ENCODE assay signal across 9 cellular contexts in genomic region chr11:96241351-96241841, GRCh38.
A peak's percentile ranks its signal among the peaks of the same experiment; 100 is the strongest.
DNase-seq lines count a peak whose midpoint lies in the region; ATAC-seq, FAIRE-seq and TF ChIP-seq lines count a peak whose summit lies in the region.
"Had no signal": no experiment of that assay in that cellular context is flagged by ENCODE, and none has a peak within 500 bp of the region (broad histone marks: within the 10 kb centered on the region; RNA-seq: fewer than 3 reads in every experiment).

No MANE protein-coding gene starts in this region.

- H3K9me3 ChIP-seq in K562 (replicated peaks; ENCODE audit: control insufficient read depth, insufficient read depth, low read depth, low read length) (no peaks in the 10 kb centered on the region), osteoblast (ENCODE audit: low read depth, low read length) (no peaks in the 10 kb centered on the region), MM.1S (replicated peaks; ENCODE audit: insufficient read depth, low read length) (no peaks in the 10 kb centered on the region)

- intact Hi-C loops in K562 (cut with micrococcal nuclease), result loop anchor here (5.0 kb wide), 5 partner anchors 81 to 449 kb away; partner anchors contain the start of genes CEP57 and JRKL

- TF ChIP-seq CTCF in HL-60 (IDR thresholded peaks at IDR 0.05; ENCODE audit: insufficient read depth, low read length), result no peak
- TF ChIP-seq CTCF in K562 (IDR thresholded peaks at IDR 0.05 in 2 of 3, conservative IDR thresholded peaks at IDR 0.05 in 1 of 3; ENCODE audit: insufficient read depth in 2 of 3, low read depth in 1 of 3, low read length in 3 of 3), result peak in 1 of 3 experiments; percentile 36; a peak in 2 of 6 replicates
- peak; percentile 5 for TF ChIP-seq CTCF in osteoblast (IDR thresholded peaks at IDR 0.05; ENCODE audit: extremely low read depth, low read depth, low read length)
- no peak for TF ChIP-seq CTCF in MM.1S (IDR thresholded peaks at IDR 0.05; ENCODE audit: low read length)

- H3K9me2 ChIP-seq in MM.1S (replicated peaks; ENCODE audit: insufficient read depth, low read length), result no peaks in the 10 kb centered on the region

- 52% methylated on average over 5 of the region's 5 CpGs for WGBS in K562 (ENCODE audit: insufficient coverage, low coverage, missing lambda C conversion rate)

- H2AFZ ChIP-seq in K562 (ENCODE audit: low read depth, low read length), result peak overlapping the region; percentile 3; the same call in 1 of the 2 replicates
- no peak overlapping the region for H2AFZ ChIP-seq in osteoblast (ENCODE audit: low read length)
- H2AFZ ChIP-seq in MM.1S (ENCODE audit: low read length), result no peak overlapping the region

- DNase-seq in DMS153 treated with DMSO at 0.1 percent for 48 hours (lab: John Stamatoyannopoulos, UW; ENCODE audit: unreplicated experiment), result peak; percentile 41
- peak in 1 of 2 experiments; percentile 63 for DNase-seq in HL-60 (ENCODE audit: low read depth in 1 of 2, low spot score in 1 of 2)
- no peak for DNase-seq in K562 (ENCODE audit: extremely low read depth in 1 of 4, low spot score in 3 of 4)
- DNase-seq in osteoblast (ENCODE audit: insufficient read length, low spot score, missing footprints), result peak; percentile 32
- no peak for DNase-seq in MM.1S
- DNase-seq: activated CD4-positive, alpha-beta T cell treated with anti-CD3 and anti-CD28 coated beads for 4 hours; NCI-H226 had no signal

- H3K9ac ChIP-seq in K562 (ENCODE audit: insufficient read depth in 1 of 2, low read depth in 2 of 2, low read length in 2 of 2), result no peak overlapping the region
- no peak overlapping the region for H3K9ac ChIP-seq in MM.1S (ENCODE audit: low read length)

- H3K9me1 ChIP-seq in K562 (ENCODE audit: control insufficient read depth, insufficient read depth, low read length), result no peaks in the 10 kb centered on the region

- H3K36me3 ChIP-seq in K562 (ENCODE audit: control insufficient read depth, insufficient read depth, low read length) (no peaks in the 10 kb centered on the region), osteoblast (ENCODE audit: insufficient read depth, low read length) (no peaks in the 10 kb centered on the region), MM.1S (replicated peaks; ENCODE audit: insufficient read depth, low read length) (no peaks in the 10 kb centered on the region)

- no peak for TF ChIP-seq EP300 in K562 (IDR thresholded peaks at IDR 0.05; ENCODE audit: low read length)

- H3K4me2 ChIP-seq in K562 (ENCODE audit: insufficient read depth, low read length) (no peak overlapping the region), osteoblast (ENCODE audit: insufficient read depth, low read length) (no peak overlapping the region), MM.1S (ENCODE audit: low read depth, low read length) (no peak overlapping the region)

- POLR2A ChIA-PET in K562 (lab: Yijun Ruan, JAX), result no interaction called here

- TF ChIP-seq RAD21 in K562 (CRISPR knock-in tag; conservative IDR thresholded peaks at IDR 0.05 in 1 of 2, IDR thresholded peaks at IDR 0.05 in 1 of 2), result peak in 1 of 2 experiments; percentile 51; a peak in 2 of 4 replicates

- H4K20me1 ChIP-seq in K562 (replicated peaks; ENCODE audit: control insufficient read depth, insufficient read depth, low read length) (no peaks in the 10 kb centered on the region), osteoblast (ENCODE audit: insufficient read depth, low read length) (peaks cover 5% of the 10 kb centered on the region), MM.1S (ENCODE audit: insufficient read depth, low read length) (no peaks in the 10 kb centered on the region)

- BruUV-seq in K562 (replicated peaks; lab: Mats Ljungman, UMichigan), result no TSS peak

- H3K4me1 ChIP-seq in K562 (replicated peaks in 1 of 2; ENCODE audit: control insufficient read depth in 2 of 2, insufficient read depth in 2 of 2, low read length in 2 of 2) (peaks cover 5 to 31% of the 10 kb centered on the region in 2 experiments; a peak in 4 of 5 replicates), osteoblast (ENCODE audit: insufficient read depth, low read length) (peaks cover 36% of the 10 kb centered on the region), MM.1S (ENCODE audit: low read length) (no peaks in the 10 kb centered on the region)

- no peak for TF ChIP-seq POLR2A in K562 (conservative IDR thresholded peaks at IDR 0.05)

- no peaks in the 10 kb centered on the region for H3F3A ChIP-seq in MM.1S (ENCODE audit: insufficient read depth, low read length)

- CTCF ChIA-PET in K562 (lab: Yijun Ruan, JAX; ENCODE audit: low intra/inter-chr PET ratio), result no interaction called here

- in situ Hi-C loops in K562 (cut with MboI), result no loop called here

- H3K4me3 ChIP-seq in HL-60 (replicated peaks; ENCODE audit: insufficient read depth, low read length), result no peak overlapping the region
- no peak overlapping the region for H3K4me3 ChIP-seq in K562
- H3K4me3 ChIP-seq in osteoblast (ENCODE audit: insufficient read depth, low read length), result no peak overlapping the region
- no peak overlapping the region for H3K4me3 ChIP-seq in MM.1S (ENCODE audit: low read length)

- ATAC-seq in K562, result no peak
- no peak for ATAC-seq in HG03108 (IDR thresholded peaks at IDR 0.05; ENCODE audit: unreplicated experiment)
- no peak for ATAC-seq in GM18519 (IDR thresholded peaks at IDR 0.05; ENCODE audit: low FRiP score, unreplicated experiment)

- FAIRE-seq in K562 (lab: Jason Lieb, UNC), result no peak

- H3K27me3 ChIP-seq in HL-60 (ENCODE audit: insufficient read depth, poor library complexity, severe bottlenecking), result no peaks in the 10 kb centered on the region
- H3K27me3 ChIP-seq in K562 (ENCODE audit: control insufficient read depth in 2 of 2, insufficient read depth in 2 of 2, low read length in 2 of 2), result no peaks in the 10 kb centered on the region
- H3K27me3 ChIP-seq in osteoblast (ENCODE audit: insufficient read depth, low read length), result no peaks in the 10 kb centered on the region
- no peaks in the 10 kb centered on the region for H3K27me3 ChIP-seq in MM.1S (replicated peaks; ENCODE audit: insufficient read depth, low read length)

- H3K79me2 ChIP-seq in K562 (ENCODE audit: control insufficient read depth, insufficient read depth, low read length) (peaks cover 19% of the 10 kb centered on the region; the same call in 2 of the 3 replicates), osteoblast (ENCODE audit: insufficient read depth, low read length) (peaks cover 85% of the 10 kb centered on the region), MM.1S (ENCODE audit: low read length) (peaks cover 60% of the 10 kb centered on the region)

- peak overlapping the region; percentile 67 for H3K27ac ChIP-seq in HL-60 (replicated peaks)
- no peak overlapping the region for H3K27ac ChIP-seq in K562 (ENCODE audit: extremely low read depth, low read depth, low read length)
- H3K27ac ChIP-seq in osteoblast (ENCODE audit: low read depth, low read length), result no peak overlapping the region
- no peak overlapping the region for H3K27ac ChIP-seq in MM.1S (ENCODE audit: low read length)

TF ChIP-seq in K562, 482 proteins besides CTCF, POLR2A, EP300 and RAD21:
- TF ChIP-seq, protein P1, sequence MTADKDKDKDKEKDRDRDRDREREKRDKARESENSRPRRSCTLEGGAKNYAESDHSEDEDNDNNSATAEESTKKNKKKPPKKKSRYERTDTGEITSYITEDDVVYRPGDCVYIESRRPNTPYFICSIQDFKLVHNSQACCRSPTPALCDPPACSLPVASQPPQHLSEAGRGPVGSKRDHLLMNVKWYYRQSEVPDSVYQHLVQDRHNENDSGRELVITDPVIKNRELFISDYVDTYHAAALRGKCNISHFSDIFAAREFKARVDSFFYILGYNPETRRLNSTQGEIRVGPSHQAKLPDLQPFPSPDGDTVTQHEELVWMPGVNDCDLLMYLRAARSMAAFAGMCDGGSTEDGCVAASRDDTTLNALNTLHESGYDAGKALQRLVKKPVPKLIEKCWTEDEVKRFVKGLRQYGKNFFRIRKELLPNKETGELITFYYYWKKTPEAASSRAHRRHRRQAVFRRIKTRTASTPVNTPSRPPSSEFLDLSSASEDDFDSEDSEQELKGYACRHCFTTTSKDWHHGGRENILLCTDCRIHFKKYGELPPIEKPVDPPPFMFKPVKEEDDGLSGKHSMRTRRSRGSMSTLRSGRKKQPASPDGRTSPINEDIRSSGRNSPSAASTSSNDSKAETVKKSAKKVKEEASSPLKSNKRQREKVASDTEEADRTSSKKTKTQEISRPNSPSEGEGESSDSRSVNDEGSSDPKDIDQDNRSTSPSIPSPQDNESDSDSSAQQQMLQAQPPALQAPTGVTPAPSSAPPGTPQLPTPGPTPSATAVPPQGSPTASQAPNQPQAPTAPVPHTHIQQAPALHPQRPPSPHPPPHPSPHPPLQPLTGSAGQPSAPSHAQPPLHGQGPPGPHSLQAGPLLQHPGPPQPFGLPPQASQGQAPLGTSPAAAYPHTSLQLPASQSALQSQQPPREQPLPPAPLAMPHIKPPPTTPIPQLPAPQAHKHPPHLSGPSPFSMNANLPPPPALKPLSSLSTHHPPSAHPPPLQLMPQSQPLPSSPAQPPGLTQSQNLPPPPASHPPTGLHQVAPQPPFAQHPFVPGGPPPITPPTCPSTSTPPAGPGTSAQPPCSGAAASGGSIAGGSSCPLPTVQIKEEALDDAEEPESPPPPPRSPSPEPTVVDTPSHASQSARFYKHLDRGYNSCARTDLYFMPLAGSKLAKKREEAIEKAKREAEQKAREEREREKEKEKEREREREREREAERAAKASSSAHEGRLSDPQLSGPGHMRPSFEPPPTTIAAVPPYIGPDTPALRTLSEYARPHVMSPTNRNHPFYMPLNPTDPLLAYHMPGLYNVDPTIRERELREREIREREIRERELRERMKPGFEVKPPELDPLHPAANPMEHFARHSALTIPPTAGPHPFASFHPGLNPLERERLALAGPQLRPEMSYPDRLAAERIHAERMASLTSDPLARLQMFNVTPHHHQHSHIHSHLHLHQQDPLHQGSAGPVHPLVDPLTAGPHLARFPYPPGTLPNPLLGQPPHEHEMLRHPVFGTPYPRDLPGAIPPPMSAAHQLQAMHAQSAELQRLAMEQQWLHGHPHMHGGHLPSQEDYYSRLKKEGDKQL (CRISPR knock-in tag; IDR thresholded peaks at IDR 0.05; ENCODE audit: borderline replicate concordance), result no peak
- TF ChIP-seq RFX7 (CRISPR knock-in tag; IDR thresholded peaks at IDR 0.05) (no peak), IRF2 (CRISPR knock-in tag; IDR thresholded peaks at IDR 0.05) (no peak), ZNF707 (CRISPR knock-in tag; conservative IDR thresholded peaks at IDR 0.05) (no peak), CREB1 (IDR thresholded peaks at IDR 0.05) (no peak), CREB1 (CRISPR knock-in tag; IDR thresholded peaks at IDR 0.05) (no peak)

Comparison
In these comparisons a context has a peak if more than half of its experiments do, and no peak if none do; other contexts are left out.
1. DNase-seq: peak in DMS153 treated with DMSO at 0.1 percent for 48 hours (single experiment) and osteoblast (single experiment); none in K562 (0 of 4) and MM.1S (single experiment).